Comparison of ENCODE assay signal across 8 cellular contexts in the genomic region with DNA sequence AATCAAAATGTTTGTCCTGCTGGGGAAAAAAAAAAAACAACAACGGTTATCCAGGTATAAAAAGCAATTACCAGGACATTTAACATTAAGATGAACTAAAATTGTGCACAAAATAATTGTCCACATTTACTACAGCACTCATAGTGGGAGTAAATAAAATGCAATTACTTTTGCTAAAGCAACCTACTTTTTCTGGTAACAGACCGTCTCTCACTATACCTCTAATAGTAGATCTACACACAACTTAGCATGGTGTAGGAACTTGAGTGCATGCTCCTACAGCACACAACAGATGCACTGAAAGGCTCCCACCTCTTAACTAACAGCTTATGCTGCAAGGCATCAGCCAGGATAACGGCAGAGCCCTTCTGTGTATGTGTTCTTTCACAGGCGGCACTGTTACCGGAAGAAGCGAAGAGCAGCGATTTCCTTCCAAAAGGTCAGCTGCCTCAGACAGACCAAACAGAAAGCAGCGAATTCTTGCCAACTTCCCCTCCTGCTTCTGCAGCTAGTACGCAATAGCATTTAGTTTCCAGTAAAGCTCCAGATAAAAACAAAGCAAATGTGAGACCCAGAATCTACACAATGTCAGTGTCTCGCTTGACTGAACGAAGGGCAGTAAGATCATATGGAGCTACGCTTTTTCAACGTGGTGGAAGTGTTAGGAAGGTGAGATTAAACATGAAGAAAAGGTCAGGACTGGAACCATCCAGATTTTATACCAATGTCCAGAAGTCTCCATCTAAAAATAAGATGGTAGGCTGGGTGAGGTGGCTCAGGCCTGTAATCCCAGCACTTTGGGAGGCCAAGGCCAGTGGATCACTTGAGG.
DNase-seq lines count a peak whose midpoint lies in the region; ATAC-seq and TF ChIP-seq lines count a peak whose summit lies in the region.

No MANE protein-coding gene starts in this region.

- peak; percentile 59 for ATAC-seq in GM21367 (IDR thresholded peaks at IDR 0.05; ENCODE audit: unreplicated experiment)

- DNase-seq in CMK (ENCODE audit: low read depth) (peak; percentile 36), MV-4-11 (lab: John Stamatoyannopoulos, UW) (peak; percentile 91), caudate nucleus (lab: John Stamatoyannopoulos, UW) (peak; percentile 6 to 97 (median 69)), left kidney (ENCODE audit: low read depth, low spot score) (peak; percentile 82), amniotic stem cell (lab: John Stamatoyannopoulos, UW) (no peak)
- DNase-seq in stimulated activated CD4-positive, alpha-beta T cell treated with anti-CD3 and anti-CD28 coated beads, Interleukin-1b, Interleukin-23, amount 100 ng/mL, for 48 hours, result peak; percentile 82

- H3K4me3 ChIP-seq in WI38 (ENCODE audit: low read depth, low read length), result peak overlapping the region; percentile 51

- TF ChIP-seq CTCF in WI38 (IDR thresholded peaks at IDR 0.05; ENCODE audit: low read depth, low read length), result no peak

- peak overlapping the region; percentile 96 for H3K27ac ChIP-seq in caudate nucleus (ENCODE audit: low read depth, low read length)
